Comparison of ENCODE assay signal across 16 cellular contexts in genomic region chr2:62826141-62826540, GRCh38.
DNase-seq lines count a peak whose midpoint lies in the region; ATAC-seq, FAIRE-seq and TF ChIP-seq lines count a peak whose summit lies in the region.
"Had no signal": no experiment of that assay in that cellular context is flagged by ENCODE, and none has a peak within 500 bp of the region (broad histone marks: within the 10 kb centered on the region; RNA-seq: fewer than 3 reads in every experiment).

No MANE protein-coding gene starts in this region.

- H3K4me3 ChIP-seq in Karpas-422 (ENCODE audit: low read length) (no peak overlapping the region), endothelial cell of umbilical vein (replicated peaks in 1 of 3; ENCODE audit: insufficient read depth in 1 of 3, low read depth in 1 of 3, low read length in 3 of 3) (no peak overlapping the region), neural cell (ENCODE audit: low read length) (no peak overlapping the region)

- H3K4me2 ChIP-seq in Karpas-422 (ENCODE audit: low read depth, low read length, poor library complexity, severe bottlenecking) (no peak overlapping the region), endothelial cell of umbilical vein (ENCODE audit: insufficient read depth, low read length) (peak overlapping the region; percentile 20), neural cell (ENCODE audit: low read length) (peak overlapping the region; percentile 23)

- no peak for TF ChIP-seq CTCF in endothelial cell of umbilical vein (IDR thresholded peaks at IDR 0.05; ENCODE audit: extremely low read depth in 1 of 2, insufficient read depth in 1 of 2, low read depth in 1 of 2, low read length in 2 of 2)
- no peak for TF ChIP-seq CTCF in neural cell (IDR thresholded peaks at IDR 0.05; ENCODE audit: poor library complexity, severe bottlenecking)

- H2AFZ ChIP-seq in Karpas-422 (ENCODE audit: low read length) (no peak overlapping the region), endothelial cell of umbilical vein (ENCODE audit: low read depth, low read length) (no peak overlapping the region), neural cell (ENCODE audit: low read depth, low read length) (no peak overlapping the region)

- ATAC-seq in HG02870 (IDR thresholded peaks at IDR 0.05; ENCODE audit: unreplicated experiment) (no peak), GM21390 (IDR thresholded peaks at IDR 0.05; ENCODE audit: unreplicated experiment) (no peak)
- ATAC-seq: activated naive CD4-positive, alpha-beta T cell treated with anti-CD3 and anti-CD28 coated beads, Interleukin-2, amount 50 U/mL, for 72 hours; stimulated activated naive CD8-positive, alpha-beta T cell treated with anti-CD3 and anti-CD28 coated beads, Interleukin-15, Interleukin-2, amounts not matched to agents 100 U/mL and 50 U/mL, for 24 hours had no signal

- no peak for TF ChIP-seq POLR2A in endothelial cell of umbilical vein (IDR thresholded peaks at IDR 0.05; ENCODE audit: low read depth, low read length)

- no peaks in the 10 kb centered on the region for H4K20me1 ChIP-seq in Karpas-422 (ENCODE audit: insufficient read depth, low read depth, low read length)
- H4K20me1 ChIP-seq in endothelial cell of umbilical vein (replicated peaks; ENCODE audit: control insufficient read depth, extremely low read depth, insufficient read depth, low read length): no peaks in the 10 kb centered on the region
- no peaks in the 10 kb centered on the region for H4K20me1 ChIP-seq in neural cell (ENCODE audit: insufficient read depth)

- H3K36me3 ChIP-seq in Karpas-422 (ENCODE audit: insufficient read depth, low read length): peaks cover 28% of the 10 kb centered on the region
- no peaks in the 10 kb centered on the region for H3K36me3 ChIP-seq in endothelial cell of umbilical vein (ENCODE audit: control insufficient read depth in 2 of 2, extremely low read depth in 1 of 2, insufficient read depth in 2 of 2, low read length in 2 of 2)
- H3K36me3 ChIP-seq in neural cell (ENCODE audit: insufficient read depth, low read length): no peaks in the 10 kb centered on the region

- H3K9me3 ChIP-seq in Karpas-422 (ENCODE audit: low read length) (no peaks in the 10 kb centered on the region), endothelial cell of umbilical vein (replicated peaks; ENCODE audit: control insufficient read depth, insufficient read depth, low read length) (no peaks in the 10 kb centered on the region), neural cell (ENCODE audit: low read length) (no peaks in the 10 kb centered on the region)

- dilution Hi-C loops in endothelial cell of umbilical vein (cut with MboI; ENCODE audit: extremely low pct_ligation_motif_present, low sequenced_read_pairs): no loop called here

- H3K9ac ChIP-seq in Karpas-422 (ENCODE audit: low read length) (no peak overlapping the region), endothelial cell of umbilical vein (replicated peaks; ENCODE audit: extremely low read depth, insufficient read depth, low read length) (peak overlapping the region; percentile 9), neural cell (ENCODE audit: low read length) (no peak overlapping the region)

- H3K27me3 ChIP-seq in Karpas-422 (ENCODE audit: low read length) (no peaks in the 10 kb centered on the region), endothelial cell of umbilical vein (ENCODE audit: control insufficient read depth in 2 of 2, insufficient read depth in 2 of 2, low read length in 2 of 2) (no peaks in the 10 kb centered on the region), neural cell (ENCODE audit: insufficient read depth, low read depth, low read length) (no peaks in the 10 kb centered on the region)

- peak; percentile 34 for DNase-seq in AG08395 (ENCODE audit: low spot score)
- no peak for DNase-seq in Karpas-422
- DNase-seq in endothelial cell of umbilical vein (ENCODE audit: low read depth, low spot score): peak; percentile 71
- DNase-seq in RPMI8226: no peak
- no peak for DNase-seq in SIG-M5 (lab: John Stamatoyannopoulos, UW)
- DNase-seq: activated CD4-positive, alpha-beta T cell treated with anti-CD3 and anti-CD28 coated beads, Interleukin-2, amount 10 ng/mL, durations not matched to agents 7 days and 5 days; activated T-cell treated with anti-CD3 and anti-CD28 coated beads for 4 hours; head of caudate nucleus; NCI-H1694 treated with DMSO at 0.1 percent for 48 hours; NCI-H446; stimulated activated CD4-positive, alpha-beta T cell treated with anti-CD3 and anti-CD28 coated beads, Interleukin-12 subunit alpha, Interleukin-12 subunit beta, amount 100 ng/mL, for 4 hours; stimulated activated naive CD8-positive, alpha-beta T cell treated with anti-CD3 and anti-CD28 coated beads, Interleukin-15, Interleukin-2, amounts not matched to agents 100 U/mL and 50 U/mL, for 24 hours had no signal

- CTCF ChIA-PET in endothelial cell of umbilical vein (lab: Charles Lee): interaction anchor here (1.3 kb wide), 1 partner anchor 18 kb away, joined by 3 read pairs; no protein-coding TSS in a partner anchor

- peak; percentile 77 for FAIRE-seq in endothelial cell of umbilical vein (lab: Jason Lieb, UNC)

- H3K79me2 ChIP-seq in Karpas-422 (ENCODE audit: low read length) (peaks cover 33% of the 10 kb centered on the region), endothelial cell of umbilical vein (ENCODE audit: control insufficient read depth, insufficient read depth, low read length) (no peaks in the 10 kb centered on the region), neural cell (replicated peaks; ENCODE audit: insufficient read depth, low read length) (no peaks in the 10 kb centered on the region)

- intact Hi-C loops in endothelial cell of umbilical vein (cut with micrococcal nuclease): no loop called here

- H3K27ac ChIP-seq in Karpas-422 (ENCODE audit: low read length): peak overlapping the region; percentile 70; the same call in 1 of the 2 replicates
- peak overlapping the region; percentile 28 for H3K27ac ChIP-seq in endothelial cell of umbilical vein (ENCODE audit: insufficient read depth, low read depth, low read length)
- H3K27ac ChIP-seq in neural cell (ENCODE audit: low read length): no peak overlapping the region

- no peaks in the 10 kb centered on the region for H3K9me2 ChIP-seq in Karpas-422 (replicated peaks; ENCODE audit: insufficient read depth, low read length)
- H3K9me2 ChIP-seq in neural cell (ENCODE audit: insufficient read depth, low read length): no peaks in the 10 kb centered on the region

- no peaks in the 10 kb centered on the region for H3F3A ChIP-seq in neural cell (ENCODE audit: insufficient read depth, low read length, poor library complexity, severe bottlenecking)

- H3K4me1 ChIP-seq in Karpas-422 (ENCODE audit: low read length) (peaks cover 55% of the 10 kb centered on the region), endothelial cell of umbilical vein (ENCODE audit: control insufficient read depth, extremely low read depth, insufficient read depth, low read length) (peaks cover 18% of the 10 kb centered on the region)

- POLR2A ChIA-PET in endothelial cell of umbilical vein (lab: Charles Lee): no interaction called here

- no peaks in the 10 kb centered on the region for H3K9me1 ChIP-seq in endothelial cell of umbilical vein (replicated peaks; ENCODE audit: control insufficient read depth, extremely low read depth, insufficient read depth, low read length)

- no peak for TF ChIP-seq RAD21 in neural cell (conservative IDR thresholded peaks at IDR 0.05)

- TF ChIP-seq EP300 in neural cell (conservative IDR thresholded peaks at IDR 0.05; ENCODE audit: poor library complexity, severe bottlenecking): no peak

- no TSS peak for BruUV-seq in endothelial cell of umbilical vein (replicated peaks; lab: Mats Ljungman, UMichigan)

TF ChIP-seq in endothelial cell of umbilical vein, 7 proteins besides CTCF, POLR2A, EP300 and RAD21:
- TF ChIP-seq EZH2 (IDR thresholded peaks at IDR 0.05; ENCODE audit: borderline replicate concordance, low read depth, low read length, severe bottlenecking) (no peak), JUN (IDR thresholded peaks at IDR 0.05; ENCODE audit: borderline replicate concordance, insufficient read depth, insufficient read length, low read depth) (peak; percentile 26), FOS (IDR thresholded peaks at IDR 0.05; ENCODE audit: borderline replicate concordance, insufficient read depth, low read length) (peak; percentile 23)

TF ChIP-seq in neural cell, 6 proteins besides CTCF, POLR2A, EP300 and RAD21:
- TF ChIP-seq POLR2AphosphoS5 (IDR thresholded peaks at IDR 0.05) (no peak), TAF1 (IDR thresholded peaks at IDR 0.05; ENCODE audit: low read depth) (no peak), MXI1 (conservative IDR thresholded peaks at IDR 0.05; ENCODE audit: poor library complexity, severe bottlenecking) (no peak), SMC3 (conservative IDR thresholded peaks at IDR 0.05; ENCODE audit: poor library complexity) (no peak)
- TF ChIP-seq, protein P1, sequence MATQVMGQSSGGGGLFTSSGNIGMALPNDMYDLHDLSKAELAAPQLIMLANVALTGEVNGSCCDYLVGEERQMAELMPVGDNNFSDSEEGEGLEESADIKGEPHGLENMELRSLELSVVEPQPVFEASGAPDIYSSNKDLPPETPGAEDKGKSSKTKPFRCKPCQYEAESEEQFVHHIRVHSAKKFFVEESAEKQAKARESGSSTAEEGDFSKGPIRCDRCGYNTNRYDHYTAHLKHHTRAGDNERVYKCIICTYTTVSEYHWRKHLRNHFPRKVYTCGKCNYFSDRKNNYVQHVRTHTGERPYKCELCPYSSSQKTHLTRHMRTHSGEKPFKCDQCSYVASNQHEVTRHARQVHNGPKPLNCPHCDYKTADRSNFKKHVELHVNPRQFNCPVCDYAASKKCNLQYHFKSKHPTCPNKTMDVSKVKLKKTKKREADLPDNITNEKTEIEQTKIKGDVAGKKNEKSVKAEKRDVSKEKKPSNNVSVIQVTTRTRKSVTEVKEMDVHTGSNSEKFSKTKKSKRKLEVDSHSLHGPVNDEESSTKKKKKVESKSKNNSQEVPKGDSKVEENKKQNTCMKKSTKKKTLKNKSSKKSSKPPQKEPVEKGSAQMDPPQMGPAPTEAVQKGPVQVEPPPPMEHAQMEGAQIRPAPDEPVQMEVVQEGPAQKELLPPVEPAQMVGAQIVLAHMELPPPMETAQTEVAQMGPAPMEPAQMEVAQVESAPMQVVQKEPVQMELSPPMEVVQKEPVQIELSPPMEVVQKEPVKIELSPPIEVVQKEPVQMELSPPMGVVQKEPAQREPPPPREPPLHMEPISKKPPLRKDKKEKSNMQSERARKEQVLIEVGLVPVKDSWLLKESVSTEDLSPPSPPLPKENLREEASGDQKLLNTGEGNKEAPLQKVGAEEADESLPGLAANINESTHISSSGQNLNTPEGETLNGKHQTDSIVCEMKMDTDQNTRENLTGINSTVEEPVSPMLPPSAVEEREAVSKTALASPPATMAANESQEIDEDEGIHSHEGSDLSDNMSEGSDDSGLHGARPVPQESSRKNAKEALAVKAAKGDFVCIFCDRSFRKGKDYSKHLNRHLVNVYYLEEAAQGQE (IDR thresholded peaks at IDR 0.05; ENCODE audit: borderline replicate concordance): no peak
TF ChIP-seq in neural cell: peak in this region for 0.

Comparison
In these comparisons a context has a peak if more than half of its experiments do, and no peak if none do; other contexts are left out.
1. DNase-seq: peak in AG08395 (single experiment) and endothelial cell of umbilical vein (single experiment); none in Karpas-422 (single experiment), RPMI8226 (single experiment) and SIG-M5 (single experiment).